ENCODE assay signal across 8 cellular contexts in genomic region chr16:67109407-67110135, GRCh38. TPM values are rescaled to one million over a fixed set of nuclear protein-coding genes. Genes with fewer than 3 reads are reported as not detected.
A peak's percentile ranks its signal among the peaks of the same experiment; 100 is the strongest.
DNase-seq lines count a peak whose midpoint lies in the region; ATAC-seq and TF ChIP-seq lines count a peak whose summit lies in the region.

TSS of gene PHAF1 (plus strand) at chr16:67109941. CDS start at chr16:67110176, 235 bp downstream.

- H3K4me3 ChIP-seq in psoas muscle = peak within 1 kb of the TSS; percentile 99

- peaks cover 0 to 9% of the 10 kb centered on the region in 2 donors for H3K36me3 ChIP-seq in psoas muscle (ENCODE audit: insufficient read depth in 1 of 2, low read depth in 1 of 2)

- ATAC-seq in GM18498 (IDR thresholded peaks at IDR 0.05; ENCODE audit: unreplicated experiment) (peak; percentile 89), HG02884 (IDR thresholded peaks at IDR 0.05; ENCODE audit: unreplicated experiment) (peak; percentile 78), left ventricle myocardium superior (peak; percentile 99), psoas muscle (peak; percentile 97)

- intact Hi-C loops in T-helper 2 cell treated with Interferon-gamma antibody and Interleukin-4, amounts not matched to agents 100 ng/mL and 5 ng/mL, for 36 hours (cut with micrococcal nuclease) = loop anchor here (5.0 kb wide), 1 partner anchor 48 kb away; the partner anchor contains the start of genes FBXL8 and TRADD
- intact Hi-C loops in left ventricle myocardium superior (cut with micrococcal nuclease) (no loop called here), psoas muscle (cut with DNase I) (loop anchor here in 1 of 2 donors (10.0 kb wide), 1 partner anchor 95 kb away; no protein-coding TSS in a partner anchor)

- no peaks in the 10 kb centered on the region for H3K27me3 ChIP-seq in psoas muscle (ENCODE audit: insufficient read depth in 3 of 3, low read length in 2 of 3)

- DNase-seq in NCI-H1694 treated with DMSO at 0.1 percent for 48 hours (lab: John Stamatoyannopoulos, UW) (peak; percentile 68), anterior cingulate cortex (lab: John Stamatoyannopoulos, UW) (peak; percentile 31 to 97 (median 92)), left ventricle myocardium superior (peak; percentile 97), psoas muscle (peak; percentile 93 to 96), ureter (ENCODE audit: low spot score) (peak; percentile 95)

- peaks cover 25% of the 10 kb centered on the region for H3K4me1 ChIP-seq in psoas muscle

- H3K27ac ChIP-seq in psoas muscle = peak within 1 kb of the TSS; percentile 81

- 1 to 3% (median 2%) methylated on average over 41 to 63 of the region's 63 CpGs for WGBS in psoas muscle, 3 donors

- no peaks in the 10 kb centered on the region for H3K9me3 ChIP-seq in psoas muscle

- TF ChIP-seq CTCF in psoas muscle (IDR thresholded peaks at IDR 0.05) = no peak

RNA-seq across cellular contexts. Expression of gene PHAF1, which starts in this region (rescaled TPM):
- total RNA-seq in T-helper 2 cell treated with Interferon-gamma antibody and Interleukin-4, amounts not matched to agents 100 ng/mL and 5 ng/mL, for 36 hours = 18.7 and 19.3 TPM in 2 replicates
- 10.7 TPM for total RNA-seq in left ventricle myocardium superior
- 10 to 100 TPM; 12.2 to 19.5 (median 15.5) TPM for total RNA-seq in psoas muscle
- polyA plus RNA-seq in psoas muscle = 10 to 100 TPM; 12.3 to 60.4 (median 12.4) TPM
- total RNA-seq in ureter = 19.4 TPM

Comparison
In these comparisons a context has a peak if more than half of its experiments do, and no peak if none do; other contexts are left out.
1. Peak in every context shown above with its lines: DNase-seq, ATAC-seq, H3K4me3 ChIP-seq and H3K27ac ChIP-seq.